ENCODE assay signal across 9 cellular contexts in genomic region chr17:4733073-4733531, GRCh38. TPM values are rescaled to one million over a fixed set of nuclear protein-coding genes. Genes with fewer than 3 reads are reported as not detected.
A peak's percentile ranks its signal among the peaks of the same experiment; 100 is the strongest.
DNase-seq lines count a peak whose midpoint lies in the region; ATAC-seq, FAIRE-seq and TF ChIP-seq lines count a peak whose summit lies in the region.
"Had no signal": no experiment of that assay in that cellular context is flagged by ENCODE, and none has a peak within 500 bp of the region (broad histone marks: within the 10 kb centered on the region; RNA-seq: fewer than 3 reads in every experiment).

No MANE protein-coding gene starts in this region.

- no peaks in the 10 kb centered on the region for H3K9me3 Mint-ChIP-seq in activated naive CD8-positive, alpha-beta T cell treated with anti-CD3 and anti-CD28 coated beads, Interleukin-2, amount 10 ng/mL, durations not matched to agents 7 days and 5 days
- H3K9me3 Mint-ChIP-seq in mesothelial cell of epicardium: no peaks in the 10 kb centered on the region

- POLR2A ChIA-PET in activated naive CD8-positive, alpha-beta T cell treated with anti-CD3 and anti-CD28 coated beads, Interleukin-2, amount 10 ng/mL, durations not matched to agents 7 days and 5 days (lab: Charles Lee): interaction anchor here (1.3 kb wide), 2 partner anchors 57 to 63 kb away, joined by 3 to 4 read pairs; partner anchors contain the start of gene PSMB6

- peak overlapping the region; percentile 94 for H3K27ac ChIP-seq in neutrophil

- H3K9me3 ChIP-seq in Loucy (ENCODE audit: insufficient read depth, low read depth, low read length) (no peaks in the 10 kb centered on the region), neutrophil (no peaks in the 10 kb centered on the region), BE2C (no peaks in the 10 kb centered on the region)
- H3K9me3 ChIP-seq: heart left ventricle had no signal

- no peaks in the 10 kb centered on the region for H4K20me1 ChIP-seq in Loucy (ENCODE audit: insufficient read depth, low read length, poor library complexity, severe bottlenecking)

- no peaks in the 10 kb centered on the region for H3K27me3 ChIP-seq in Loucy (ENCODE audit: insufficient read depth, low read length, poor library complexity, severe bottlenecking)
- H3K27me3 ChIP-seq in neutrophil: peaks cover 14% of the 10 kb centered on the region
- H3K27me3 ChIP-seq in BE2C: peaks cover 5% of the 10 kb centered on the region

- DNase-seq in GM12891 (ENCODE audit: insufficient read length, low spot score): no peak
- no peak for DNase-seq in activated naive CD8-positive, alpha-beta T cell treated with anti-CD3 and anti-CD28 coated beads, Interleukin-2, amount 10 ng/mL, durations not matched to agents 7 days and 5 days
- no peak for DNase-seq in BE2C
- DNase-seq in NCI-H187 treated with DMSO at 0.1 percent for 48 hours (lab: John Stamatoyannopoulos, UW): no peak
- no peak for DNase-seq in mesothelial cell of epicardium (ENCODE audit: low spot score in 2 of 2, unreplicated experiment in 2 of 2)

- H3K4me2 ChIP-seq in Loucy (ENCODE audit: low read depth, low read length, poor library complexity, severe bottlenecking): peak overlapping the region; percentile 14

- no peak overlapping the region for H3K4me3 ChIP-seq in Loucy (ENCODE audit: low read length, poor library complexity, severe bottlenecking)
- peak overlapping the region; percentile 78 to 84 for H3K4me3 ChIP-seq in neutrophil (ENCODE audit: low read depth in 1 of 2, low read length in 1 of 2)
- H3K4me3 ChIP-seq in BE2C (ENCODE audit: low read depth, low read length): no peak overlapping the region

- no peak for TF ChIP-seq POLR2A in GM12891 (IDR thresholded peaks at IDR 0.05; ENCODE audit: low read depth, low read length)

- no peaks in the 10 kb centered on the region for H3K9me2 ChIP-seq in Loucy (replicated peaks; ENCODE audit: low read depth, low read length)

- peaks cover 11% of the 10 kb centered on the region for H3K27me3 Mint-ChIP-seq in activated naive CD8-positive, alpha-beta T cell treated with anti-CD3 and anti-CD28 coated beads, Interleukin-2, amount 10 ng/mL, durations not matched to agents 7 days and 5 days
- peaks cover 27% of the 10 kb centered on the region for H3K27me3 Mint-ChIP-seq in mesothelial cell of epicardium (ENCODE audit: low read depth)

- H3K9ac ChIP-seq in Loucy (ENCODE audit: low read depth, low read length, poor library complexity, severe bottlenecking): no peak overlapping the region

- no peaks in the 10 kb centered on the region for H3K36me3 ChIP-seq in Loucy (ENCODE audit: insufficient read depth, low read length)
- H3K36me3 ChIP-seq in neutrophil: peaks cover 17% of the 10 kb centered on the region
- H3K36me3 ChIP-seq in BE2C: no peaks in the 10 kb centered on the region

- no peak for ATAC-seq in activated naive CD8-positive, alpha-beta T cell treated with anti-CD3 and anti-CD28 coated beads, Interleukin-2, amount 10 ng/mL, durations not matched to agents 7 days and 5 days (ENCODE audit: low read depth)
- ATAC-seq in HG02852 (IDR thresholded peaks at IDR 0.05; ENCODE audit: unreplicated experiment): no peak
- ATAC-seq: heart left ventricle had no signal

- no peaks in the 10 kb centered on the region for H3K79me2 ChIP-seq in Loucy (ENCODE audit: insufficient read depth, low read length)

- no peak overlapping the region for H2AFZ ChIP-seq in Loucy (ENCODE audit: low read length)

- TF ChIP-seq CTCF in Loucy (conservative IDR thresholded peaks at IDR 0.05; ENCODE audit: low read length) (peak; percentile 48), neutrophil (IDR thresholded peaks at IDR 0.05) (peak; percentile 89), BE2C (IDR thresholded peaks at IDR 0.05; ENCODE audit: low read depth, low read length) (no peak), mesothelial cell of epicardium (IDR thresholded peaks at IDR 0.05; ENCODE audit: unreplicated experiment) (no peak)

- H3K4me1 ChIP-seq in Loucy (ENCODE audit: insufficient read depth, low read length, poor library complexity, severe bottlenecking) (peaks cover 11% of the 10 kb centered on the region), neutrophil (ENCODE audit: control insufficient read depth in 1 of 2, insufficient read depth in 1 of 2, low read depth in 1 of 2, low read length in 1 of 2) (peaks cover 80 to 82% of the 10 kb centered on the region in 2 experiments), BE2C (no peaks in the 10 kb centered on the region)

- peak overlapping the region; percentile 42 for H3K4me3 Mint-ChIP-seq in activated naive CD8-positive, alpha-beta T cell treated with anti-CD3 and anti-CD28 coated beads, Interleukin-2, amount 10 ng/mL, durations not matched to agents 7 days and 5 days
- no peak overlapping the region for H3K4me3 Mint-ChIP-seq in mesothelial cell of epicardium

- no peaks in the 10 kb centered on the region for H3K36me3 Mint-ChIP-seq in activated naive CD8-positive, alpha-beta T cell treated with anti-CD3 and anti-CD28 coated beads, Interleukin-2, amount 10 ng/mL, durations not matched to agents 7 days and 5 days
- no peaks in the 10 kb centered on the region for H3K36me3 Mint-ChIP-seq in mesothelial cell of epicardium

- peak overlapping the region; percentile 12 for H3K27ac Mint-ChIP-seq in activated naive CD8-positive, alpha-beta T cell treated with anti-CD3 and anti-CD28 coated beads, Interleukin-2, amount 10 ng/mL, durations not matched to agents 7 days and 5 days
- H3K27ac Mint-ChIP-seq in mesothelial cell of epicardium: no peak overlapping the region

- H3K4me1 Mint-ChIP-seq in activated naive CD8-positive, alpha-beta T cell treated with anti-CD3 and anti-CD28 coated beads, Interleukin-2, amount 10 ng/mL, durations not matched to agents 7 days and 5 days: peaks cover 23% of the 10 kb centered on the region
- H3K4me1 Mint-ChIP-seq in mesothelial cell of epicardium: peaks cover 8% of the 10 kb centered on the region

- no peaks in the 10 kb centered on the region for H3F3A ChIP-seq in Loucy (ENCODE audit: low read depth)

- peak; percentile 90 for FAIRE-seq in GM12891 (lab: Jason Lieb, UNC)

TF ChIP-seq in GM12891, 5 proteins besides CTCF, POLR2A, EP300 and RAD21:
- peak; percentile 95 for TF ChIP-seq SPI1 (IDR thresholded peaks at IDR 0.05; ENCODE audit: low read depth, low read length)
- TF ChIP-seq POLR2AphosphoS5 (IDR thresholded peaks at IDR 0.05; ENCODE audit: low read depth, low read length): no peak

RNA-seq across cellular contexts. Expression of gene MED11, which starts 1.9 kb away (rescaled TPM):
- polyA plus RNA-seq in GM12891 (2012; ENCODE audit: low read depth, missing spikeins): 22.8 TPM
- total RNA-seq in activated naive CD8-positive, alpha-beta T cell treated with anti-CD3 and anti-CD28 coated beads, Interleukin-2, amount 10 ng/mL, durations not matched to agents 7 days and 5 days: 10 to 100 TPM; 29.4 to 32.2 TPM
- polyA plus RNA-seq in BE2C (2012; ENCODE audit: insufficient read depth, insufficient read length, low read depth): 15.0 TPM
- 11.8 to 15.8 TPM (median 15.5 TPM) in 3 replicates for total RNA-seq in mesothelial cell of epicardium

RNA-seq across cellular contexts. Expression of gene ZMYND15, which starts 6.5 kb away (rescaled TPM):
- not detected for polyA plus RNA-seq in GM12891 (2012; ENCODE audit: low read depth, missing spikeins)
- total RNA-seq in activated naive CD8-positive, alpha-beta T cell treated with anti-CD3 and anti-CD28 coated beads, Interleukin-2, amount 10 ng/mL, durations not matched to agents 7 days and 5 days: under 1 TPM in 1 of 2 experiments, not detected in 1; 0.17 TPM
- polyA plus RNA-seq in BE2C (2012; ENCODE audit: insufficient read depth, insufficient read length, low read depth): not detected
- total RNA-seq in mesothelial cell of epicardium: 0.78 to 0.93 TPM (median 0.81 TPM) in 3 replicates

RNA-seq across cellular contexts. Expression of gene CXCL16, which starts 6.6 kb away (rescaled TPM):
- polyA plus RNA-seq in GM12891 (2012; ENCODE audit: low read depth, missing spikeins): 0.28 TPM
- total RNA-seq in activated naive CD8-positive, alpha-beta T cell treated with anti-CD3 and anti-CD28 coated beads, Interleukin-2, amount 10 ng/mL, durations not matched to agents 7 days and 5 days: 1 to 10 TPM; 2.7 to 3.0 TPM
- 0.99 TPM for polyA plus RNA-seq in BE2C (2012; ENCODE audit: insufficient read depth, insufficient read length, low read depth)
- 7.6 to 8.8 TPM (median 8.1 TPM) in 3 replicates for total RNA-seq in mesothelial cell of epicardium

RNA-seq across cellular contexts. Expression of gene ARRB2, which starts 22.7 kb away (rescaled TPM):
- polyA plus RNA-seq in GM12891 (2012; ENCODE audit: low read depth, missing spikeins): 39.3 TPM
- 100 to 1,000 TPM; 325 to 330 TPM for total RNA-seq in activated naive CD8-positive, alpha-beta T cell treated with anti-CD3 and anti-CD28 coated beads, Interleukin-2, amount 10 ng/mL, durations not matched to agents 7 days and 5 days
- 73.0 TPM for polyA plus RNA-seq in BE2C (2012; ENCODE audit: insufficient read depth, insufficient read length, low read depth)
- 34.9 to 39.7 TPM (median 38.7 TPM) in 3 replicates for total RNA-seq in mesothelial cell of epicardium

RNA-seq across cellular contexts. Expression of gene PELP1, which starts 29.2 kb away (rescaled TPM):
- polyA plus RNA-seq in GM12891 (2012; ENCODE audit: low read depth, missing spikeins): 28.5 TPM
- total RNA-seq in activated naive CD8-positive, alpha-beta T cell treated with anti-CD3 and anti-CD28 coated beads, Interleukin-2, amount 10 ng/mL, durations not matched to agents 7 days and 5 days: 10 to 100 TPM; 73.8 to 74.7 TPM
- 57.1 TPM for polyA plus RNA-seq in BE2C (2012; ENCODE audit: insufficient read depth, insufficient read length, low read depth)
- 95.2 to 101 TPM (median 99.5 TPM) in 3 replicates for total RNA-seq in mesothelial cell of epicardium

Comparison
In these comparisons a context has a peak if more than half of its experiments do, and no peak if none do; other contexts are left out.
1. H3K4me3 ChIP-seq: peak in neutrophil (2 of 2); none in Loucy (single experiment) and BE2C (single experiment).
2. CTCF ChIP-seq: peak in Loucy (single experiment) and neutrophil (single experiment); none in BE2C (single experiment) and mesothelial cell of epicardium (single experiment).